ENCODE assay signal across 1 cellular context in genomic region chr4:36222702-36223101, GRCh38.
TF ChIP-seq lines count a peak whose summit lies in the region.

No MANE protein-coding gene starts in this region.

TF ChIP-seq in SK-N-SH, 30 proteins besides CTCF, POLR2A, EP300 and RAD21 (continued from another document):
- TF ChIP-seq USF1 (IDR thresholded peaks at IDR 0.05; ENCODE audit: borderline replicate concordance, low read depth), result no peak
- no peak for TF ChIP-seq ELF1 (IDR thresholded peaks at IDR 0.05)
- no peak for TF ChIP-seq REST (IDR thresholded peaks at IDR 0.05; ENCODE audit: low read depth, low read length)
- no peak for TF ChIP-seq MXI1 (IDR thresholded peaks at IDR 0.05; ENCODE audit: low read depth, low read length)
- TF ChIP-seq SMC3 (IDR thresholded peaks at IDR 0.05; ENCODE audit: low read depth, low read length), result no peak
- no peak for TF ChIP-seq TEAD4 (IDR thresholded peaks at IDR 0.05; ENCODE audit: borderline replicate concordance, insufficient read depth)
